ENCODE assay signal across 8 cellular contexts in genomic region chr12:51392556-51393237, GRCh38. TPM values are rescaled to one million over a fixed set of nuclear protein-coding genes. Genes with fewer than 3 reads are reported as not detected.
DNase-seq lines count a peak whose midpoint lies in the region; ATAC-seq and TF ChIP-seq lines count a peak whose summit lies in the region.

No MANE protein-coding gene starts in this region.

- no peaks in the 10 kb centered on the region for H3K9me3 ChIP-seq in heart right ventricle
- H3K9me3 ChIP-seq in HUES6 (ENCODE audit: control insufficient read depth, insufficient read depth, low read depth, low read length), result no peaks in the 10 kb centered on the region
- H3K9me3 ChIP-seq in left lung, result no peaks in the 10 kb centered on the region

- peak overlapping the region in 1 of 10 donors; percentile 91 for H3K27ac ChIP-seq in heart right ventricle
- no peak overlapping the region for H3K27ac ChIP-seq in HUES6 (ENCODE audit: low read depth, low read length)
- peak overlapping the region in 1 of 2 donors; percentile 25 for H3K27ac ChIP-seq in left lung

- H3K4me3 Mint-ChIP-seq in memory B cell, result peak overlapping the region; percentile 99

- H3K4me1 ChIP-seq in heart right ventricle, result peaks cover 0 to 84% (median 9%) of the 10 kb centered on the region in 9 donors
- H3K4me1 ChIP-seq in HUES6 (ENCODE audit: control insufficient read depth, insufficient read depth, low read length), result peaks cover 29% of the 10 kb centered on the region
- H3K4me1 ChIP-seq in left lung, result peaks cover 5 to 51% of the 10 kb centered on the region in 2 donors

- no peak for ATAC-seq in heart right ventricle
- no peak for ATAC-seq in Right ventricle myocardium superior (ENCODE audit: poor library complexity)
- ATAC-seq in memory B cell (ENCODE audit: low read depth), result peak; percentile 65
- no peak for ATAC-seq in left lung

- no peak for TF ChIP-seq CTCF in heart right ventricle (IDR thresholded peaks at IDR 0.05)
- no peak for TF ChIP-seq CTCF in left lung (IDR thresholded peaks at IDR 0.05)

- H3K27me3 ChIP-seq in heart right ventricle (peaks cover 4 to 58% (median 31%) of the 10 kb centered on the region in 7 donors), HUES6 (ENCODE audit: control insufficient read depth, insufficient read depth, low read length) (peaks cover 7% of the 10 kb centered on the region; the same call in 1 of the 2 replicates), left lung (peaks cover 0 to 32% of the 10 kb centered on the region in 2 donors)

- no peaks in the 10 kb centered on the region for H3K9me3 Mint-ChIP-seq in memory B cell

- H3K27ac Mint-ChIP-seq in memory B cell, result peak overlapping the region; percentile 85

- 63 to 68% methylated on average over 22 of the region's 22 CpGs for WGBS in heart right ventricle, 2 donors

- no peaks in the 10 kb centered on the region for H3K36me3 Mint-ChIP-seq in memory B cell

- peak overlapping the region in 8 of 10 donors; percentile 43 to 74 (median 58) for H3K4me3 ChIP-seq in heart right ventricle
- H3K4me3 ChIP-seq in HUES6 (ENCODE audit: low read depth, low read length), result peak overlapping the region; percentile 67
- peak overlapping the region in 1 of 2 donors; percentile 65 for H3K4me3 ChIP-seq in left lung

- intact Hi-C loops in heart right ventricle (cut with DNase I), result no loop called here
- intact Hi-C loops in Right ventricle myocardium superior (cut with DNase I), result no loop called here
- intact Hi-C loops in left lung (cut with DNase I), result no loop called here

- H3K36me3 ChIP-seq in heart right ventricle (no peaks in the 10 kb centered on the region), HUES6 (ENCODE audit: control insufficient read depth, insufficient read depth, low read length) (peaks cover 10% of the 10 kb centered on the region; the same call in 1 of the 2 replicates), left lung (no peaks in the 10 kb centered on the region)

- H3K27me3 Mint-ChIP-seq in memory B cell, result no peaks in the 10 kb centered on the region

- peaks cover 43% of the 10 kb centered on the region for H3K4me1 Mint-ChIP-seq in memory B cell

- DNase-seq in heart right ventricle (no peak), Right ventricle myocardium superior (no peak), astrocyte of the hippocampus (ENCODE audit: low read depth, low spot score) (peak; percentile 39), memory B cell (ENCODE audit: low spot score in 2 of 2) (peak in 1 of 2 donors; percentile 43), hepatic stellate cell (ENCODE audit: low spot score) (no peak), left lung (no peak), NCI-H187 treated with DMSO at 0.1 percent for 48 hours (lab: John Stamatoyannopoulos, UW) (no peak)

- no peak overlapping the region for H3K9ac ChIP-seq in HUES6 (ENCODE audit: low read length)

RNA-seq across cellular contexts. Expression of gene GALNT6, which starts 1.5 kb away (rescaled TPM):
- total RNA-seq in heart right ventricle, result 1 to 10 TPM in 5 of 10 donors, under 1 TPM in 5; 0.23 to 6.3 (median 1.0) TPM
- polyA plus RNA-seq in heart right ventricle, result under 1 TPM; 0.15 to 0.57 TPM
- total RNA-seq in Right ventricle myocardium superior, result 0.62 TPM
- 10 to 100 TPM in 1 of 2 donors, 1 to 10 TPM in 1; 7.6 to 21.8 TPM for total RNA-seq in left lung

RNA-seq across cellular contexts. Expression of gene SLC4A8, which starts 31.9 kb away (rescaled TPM):
- 1 to 10 TPM in 1 of 10 donors, under 1 TPM in 9; 0.28 to 1.8 (median 0.63) TPM for total RNA-seq in heart right ventricle
- polyA plus RNA-seq in heart right ventricle, result under 1 TPM; 0.12 to 0.22 TPM
- total RNA-seq in Right ventricle myocardium superior, result 0.89 TPM
- total RNA-seq in left lung, result 1 to 10 TPM; 1.7 to 3.9 TPM

RNA-seq across cellular contexts. Expression of gene CELA1, which starts 46.2 kb away (rescaled TPM):
- total RNA-seq in heart right ventricle (not detected), Right ventricle myocardium superior (not detected), left lung (not detected)
- not detected for polyA plus RNA-seq in heart right ventricle
